ENCODE assay signal across 34 cellular contexts in genomic region chr10:47054936-47055335, GRCh38.
"Had no signal": no experiment of that assay in that cellular context is flagged by ENCODE, and none has a peak within 500 bp of the region (broad histone marks: within the 10 kb centered on the region; RNA-seq: fewer than 3 reads in every experiment).

No MANE protein-coding gene starts in this region.

- H3K36me3 Mint-ChIP-seq: activated CD4-positive, alpha-beta memory T cell treated with anti-CD3 and anti-CD28 coated beads for 36 hours; activated CD8-positive, alpha-beta memory T cell treated with anti-CD3 and anti-CD28 coated beads, Interleukin-2, amount 10 ng/mL, durations not matched to agents 7 days and 5 days; activated naive CD4-positive, alpha-beta T cell treated with anti-CD3 and anti-CD28 coated beads, Interleukin-2, amount 50 U/mL, for 72 hours; activated naive CD8-positive, alpha-beta T cell treated with anti-CD3 and anti-CD28 coated beads for 36 hours had no signal

- H3K4me1 ChIP-seq: adrenal gland, body of pancreas, breast epithelium had no signal

- H3K27me3 Mint-ChIP-seq: activated B cell treated with CpG ODN at 0.5 μM for 24 hours; activated CD4-positive, alpha-beta T cell treated with anti-CD3 and anti-CD28 coated beads, Interleukin-2, amount 10 ng/mL, durations not matched to agents 24 days and 14 days; activated CD8-positive, alpha-beta T cell treated with anti-CD3 and anti-CD28 coated beads for 36 hours; activated naive CD8-positive, alpha-beta T cell treated with anti-CD3 and anti-CD28 coated beads for 36 hours; activated T-helper 17 cell treated with anti-CD3 and anti-CD28 coated beads, Interleukin-2, amount 50 U/mL, for 72 hours had no signal

- H3K9me3 Mint-ChIP-seq: activated B cell treated with CpG ODN at 0.5 μM for 24 hours; activated CD4-positive, alpha-beta memory T cell treated with anti-CD3 and anti-CD28 coated beads for 36 hours; activated CD4-positive, alpha-beta T cell treated with anti-CD3 and anti-CD28 coated beads, Interleukin-2, amount 10 ng/mL, durations not matched to agents 24 days and 14 days; activated CD8-positive, alpha-beta T cell treated with anti-CD3 and anti-CD28 coated beads for 36 hours; activated naive CD4-positive, alpha-beta T cell treated with anti-CD3 and anti-CD28 coated beads for 36 hours; activated naive CD4-positive, alpha-beta T cell treated with anti-CD3 and anti-CD28 coated beads, Interleukin-2, amount 50 U/mL, for 72 hours; activated naive CD8-positive, alpha-beta T cell treated with anti-CD3 and anti-CD28 coated beads for 36 hours; activated T-cell treated with anti-CD3 and anti-CD28 coated beads, Interleukin-2, amount 50 U/mL, for 72 hours; activated T-helper 1 cell treated with anti-CD3 and anti-CD28 coated beads, Interleukin-12 subunit alpha, Interleukin-12 subunit beta, Interleukin-2, Interleukin-4 antibody, amounts not matched to agents 30 ng/mL and 10 ng/mL and 1 ng/mL, durations not matched to agents 14 hours and 24 hours and 36 hours; activated T-helper 17 cell treated with anti-CD3 and anti-CD28 coated beads, Interleukin-2, amount 50 U/mL, for 72 hours; T-helper 1 cell treated with Interleukin-12 subunit alpha and Interleukin-12 subunit beta and Interleukin-4 antibody, amounts not matched to agents 30 μg/mL and 1 μg/mL, for 36 hours; T-helper 2 cell treated with Interferon-gamma antibody and Interleukin-4, amounts not matched to agents 5 μg/mL and 100 μg/mL, for 36 hours had no signal

- ATAC-seq: activated CD8-positive, alpha-beta memory T cell treated with anti-CD3 and anti-CD28 coated beads, Interleukin-2, amount 10 ng/mL, durations not matched to agents 7 days and 5 days; activated CD8-positive, alpha-beta T cell treated with anti-CD3 and anti-CD28 coated beads for 36 hours; activated naive CD4-positive, alpha-beta T cell treated with anti-CD3 and anti-CD28 coated beads, Interleukin-2, amount 50 U/mL, for 72 hours; activated T-cell treated with anti-CD3 and anti-CD28 coated beads, Interleukin-2, amount 50 U/mL, for 72 hours; activated T-helper 17 cell treated with anti-CD3 and anti-CD28 coated beads, Interleukin-2, amount 50 U/mL, for 72 hours; body of pancreas had no signal

- H3K4me3 ChIP-seq: adrenal gland, body of pancreas, breast epithelium had no signal

- H3K9me3 ChIP-seq: adrenal gland, body of pancreas, breast epithelium had no signal

- H3K27ac ChIP-seq: adrenal gland, body of pancreas, brain microvascular endothelial cell, breast epithelium, VCaP had no signal

- H3K27me3 ChIP-seq: adrenal gland, body of pancreas, brain microvascular endothelial cell, breast epithelium had no signal

- H3K27ac Mint-ChIP-seq: activated B cell treated with CpG ODN at 0.5 μM for 24 hours; activated CD4-positive, alpha-beta memory T cell treated with anti-CD3 and anti-CD28 coated beads for 36 hours; activated CD4-positive, alpha-beta T cell treated with anti-CD3 and anti-CD28 coated beads, Interleukin-2, amount 10 ng/mL, durations not matched to agents 24 days and 14 days; activated CD8-positive, alpha-beta memory T cell treated with anti-CD3 and anti-CD28 coated beads, Interleukin-2, amount 10 ng/mL, durations not matched to agents 7 days and 5 days; activated CD8-positive, alpha-beta T cell treated with anti-CD3 and anti-CD28 coated beads for 36 hours; activated naive CD4-positive, alpha-beta T cell treated with anti-CD3 and anti-CD28 coated beads for 36 hours; activated naive CD4-positive, alpha-beta T cell treated with anti-CD3 and anti-CD28 coated beads, Interleukin-2, amount 50 U/mL, for 72 hours; activated naive CD8-positive, alpha-beta T cell treated with anti-CD3 and anti-CD28 coated beads for 36 hours; activated T-cell treated with anti-CD3 and anti-CD28 coated beads, Interleukin-2, amount 50 U/mL, for 72 hours; activated T-helper 1 cell treated with anti-CD3 and anti-CD28 coated beads, Interleukin-12 subunit alpha, Interleukin-12 subunit beta, Interleukin-2, Interleukin-4 antibody, amounts not matched to agents 30 ng/mL and 10 ng/mL and 1 ng/mL, durations not matched to agents 14 hours and 24 hours and 36 hours; activated T-helper 17 cell treated with anti-CD3 and anti-CD28 coated beads, Interleukin-2, amount 50 U/mL, for 72 hours; T-helper 1 cell treated with Interleukin-12 subunit alpha and Interleukin-12 subunit beta and Interleukin-4 antibody, amounts not matched to agents 30 μg/mL and 1 μg/mL, for 36 hours; T-helper 2 cell treated with Interferon-gamma antibody and Interleukin-4, amounts not matched to agents 5 μg/mL and 100 μg/mL, for 36 hours had no signal

- H3K4me1 Mint-ChIP-seq: activated B cell treated with CpG ODN at 0.5 μM for 24 hours; activated CD8-positive, alpha-beta memory T cell treated with anti-CD3 and anti-CD28 coated beads, Interleukin-2, amount 10 ng/mL, durations not matched to agents 7 days and 5 days; activated T-helper 17 cell treated with anti-CD3 and anti-CD28 coated beads, Interleukin-2, amount 50 U/mL, for 72 hours had no signal

- DNase-seq: activated B cell treated with CpG ODN at 0.5 μM for 24 hours; activated CD4-positive, alpha-beta memory T cell treated with anti-CD3 and anti-CD28 coated beads for 36 hours; activated CD4-positive, alpha-beta T cell treated with anti-CD3 and anti-CD28 coated beads for 4 hours; activated CD4-positive, alpha-beta T cell treated with anti-CD3 and anti-CD28 coated beads, Interleukin-2, amount 10 ng/mL, durations not matched to agents 24 days and 14 days; activated CD4-positive, alpha-beta T cell treated with anti-CD3 and anti-CD28 coated beads, Interleukin-2, amount 50 U/mL, for 1 hour; activated CD4-positive, alpha-beta T cell treated with anti-CD3 and anti-CD28 coated beads, Interleukin-2, amount 50 U/mL, for 4 hours; activated CD4-positive, CD25-positive, alpha-beta regulatory T cell treated with anti-CD3 and anti-CD28 coated beads, Interleukin-2, amount 50 U/mL, for 72 hours; activated CD8-positive, alpha-beta memory T cell treated with anti-CD3 and anti-CD28 coated beads, Interleukin-2, amount 10 ng/mL, durations not matched to agents 7 days and 5 days; activated CD8-positive, alpha-beta T cell treated with anti-CD3 and anti-CD28 coated beads for 36 hours; activated gamma-delta T cell treated with Interleukin-2 at 50 U/mL for 16 hours; activated naive CD4-positive, alpha-beta T cell; activated naive CD4-positive, alpha-beta T cell treated with anti-CD3 and anti-CD28 coated beads for 36 hours; activated naive CD4-positive, alpha-beta T cell treated with anti-CD3 and anti-CD28 coated beads, Interleukin-2, amount 50 U/mL, for 16 hours; activated naive CD8-positive, alpha-beta T cell treated with anti-CD3 and anti-CD28 coated beads for 36 hours; activated T-cell treated with anti-CD3 and anti-CD28 coated beads for 4 hours; activated T-cell treated with anti-CD3 and anti-CD28 coated beads, Interleukin-2, amount 50 U/mL, for 1 hour; activated T-cell treated with anti-CD3 and anti-CD28 coated beads, Interleukin-2, amount 50 U/mL, for 72 hours; amniotic stem cell; aorta; body of pancreas; brain microvascular endothelial cell; central memory CD4-positive, alpha-beta T cell; SW 1271; T-helper 1 cell; T-helper 2 cell; T-helper 9 cell had no signal

- H3K36me3 ChIP-seq: adrenal gland, brain microvascular endothelial cell, breast epithelium had no signal

- H3K4me3 Mint-ChIP-seq: activated B cell treated with CpG ODN at 0.5 μM for 24 hours; activated CD4-positive, alpha-beta memory T cell treated with anti-CD3 and anti-CD28 coated beads for 36 hours; activated CD4-positive, alpha-beta T cell treated with anti-CD3 and anti-CD28 coated beads, Interleukin-2, amount 10 ng/mL, durations not matched to agents 24 days and 14 days; activated CD8-positive, alpha-beta memory T cell treated with anti-CD3 and anti-CD28 coated beads, Interleukin-2, amount 10 ng/mL, durations not matched to agents 7 days and 5 days; activated CD8-positive, alpha-beta T cell treated with anti-CD3 and anti-CD28 coated beads for 36 hours; activated naive CD4-positive, alpha-beta T cell treated with anti-CD3 and anti-CD28 coated beads for 36 hours; activated naive CD8-positive, alpha-beta T cell treated with anti-CD3 and anti-CD28 coated beads for 36 hours; activated T-cell treated with anti-CD3 and anti-CD28 coated beads, Interleukin-2, amount 50 U/mL, for 72 hours; activated T-helper 1 cell treated with anti-CD3 and anti-CD28 coated beads, Interleukin-12 subunit alpha, Interleukin-12 subunit beta, Interleukin-2, Interleukin-4 antibody, amounts not matched to agents 30 ng/mL and 10 ng/mL and 1 ng/mL, durations not matched to agents 14 hours and 24 hours and 36 hours; activated T-helper 17 cell treated with anti-CD3 and anti-CD28 coated beads, Interleukin-2, amount 50 U/mL, for 72 hours; T-helper 1 cell treated with Interleukin-12 subunit alpha and Interleukin-12 subunit beta and Interleukin-4 antibody, amounts not matched to agents 30 μg/mL and 1 μg/mL, for 36 hours; T-helper 2 cell treated with Interferon-gamma antibody and Interleukin-4, amounts not matched to agents 5 μg/mL and 100 μg/mL, for 36 hours had no signal
